ENCODE assay signal across 9 cellular contexts in genomic region chr1:36651176-36651910, GRCh38.
"Had no signal": no experiment of that assay in that cellular context is flagged by ENCODE, and none has a peak within 500 bp of the region (broad histone marks: within the 10 kb centered on the region; RNA-seq: fewer than 3 reads in every experiment).

No MANE protein-coding gene starts in this region.

- H3K4me3 ChIP-seq: MG63, PC-9, SJCRH30, SK-N-MC had no signal

- H3K4me1 ChIP-seq: SJCRH30 had no signal

- H2AFZ ChIP-seq: PC-9 had no signal

- H3K36me3 ChIP-seq: MG63, SJCRH30 had no signal

- H3K9me3 ChIP-seq: MG63, SJCRH30 had no signal

- H3K4me2 ChIP-seq: PC-9 had no signal

- DNase-seq: KG1, NCI-H1417 treated with DMSO at 0.1 percent for 48 hours, NCI-H187 treated with DMSO at 0.1 percent for 48 hours, SIG-M5 had no signal

- H3K27ac ChIP-seq: PC-9, RWPE1, SJCRH30, SK-N-MC had no signal
